12 cellular contexts compared by ENCODE assay signal in the genomic region with DNA sequence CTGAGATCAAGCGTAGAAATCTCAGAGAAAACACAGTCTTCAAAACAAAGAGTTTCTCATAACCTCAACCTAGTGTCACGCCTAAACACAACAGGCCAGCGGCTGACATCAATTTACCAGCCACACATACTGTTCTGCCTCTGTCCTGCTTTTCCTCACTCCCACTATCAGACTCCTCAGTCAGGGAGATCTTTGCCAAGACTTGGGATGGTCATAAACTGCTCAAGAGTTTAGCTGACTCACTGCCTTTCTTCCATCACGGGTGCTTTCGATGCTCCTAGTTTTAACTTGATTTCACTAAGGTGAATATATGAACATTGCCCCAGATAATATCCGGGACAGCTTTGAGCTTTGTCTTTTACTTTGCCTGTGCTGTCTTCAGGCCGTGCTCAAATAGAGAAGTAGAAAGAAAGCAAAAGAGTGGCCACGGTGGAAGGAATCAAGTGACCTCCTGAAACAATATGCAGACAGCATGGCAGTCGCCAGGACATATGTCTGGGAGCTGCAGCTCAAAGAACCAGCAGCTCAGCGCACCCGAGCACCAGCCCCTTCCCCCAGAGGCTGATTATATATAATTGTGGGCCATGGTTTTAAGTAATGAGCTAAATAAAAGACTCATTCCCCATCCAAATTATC. TPM values are rescaled to one million over a fixed set of nuclear protein-coding genes. Genes with fewer than 3 reads are reported as not detected.
DNase-seq lines count a peak whose midpoint lies in the region; ATAC-seq, FAIRE-seq and TF ChIP-seq lines count a peak whose summit lies in the region.
"Had no signal": no experiment of that assay in that cellular context is flagged by ENCODE, and none has a peak within 500 bp of the region (broad histone marks: within the 10 kb centered on the region; RNA-seq: fewer than 3 reads in every experiment).

No MANE protein-coding gene starts in this region.

- intact Hi-C loops in natural killer cell (cut with micrococcal nuclease): loop anchor here (10.0 kb wide), 1 partner anchor 965 kb away; no protein-coding TSS in a partner anchor

- H3K4me3 Mint-ChIP-seq in natural killer cell treated with Interleukin-12 subunit alpha and Interleukin-12 subunit beta and Interleukin-15 and Interleukin-18, amount 100 ng/mL, for 72 hours: no peak overlapping the region
- no peak overlapping the region for H3K4me3 Mint-ChIP-seq in natural killer cell

- no peak for TF ChIP-seq CTCF in natural killer cell (IDR thresholded peaks at IDR 0.05)

- no peaks in the 10 kb centered on the region for H3K4me1 ChIP-seq in muscle layer of duodenum (ENCODE audit: control insufficient read depth in 1 of 2, insufficient read depth in 2 of 2, low read length in 2 of 2)
- H3K4me1 ChIP-seq: prostate gland had no signal

- peak overlapping the region; percentile 51 for H3K27ac ChIP-seq in muscle layer of duodenum (ENCODE audit: low read length)
- H3K27ac ChIP-seq: BLaER1 treated with 17β-estradiol and CSF1 and Interleukin-3, amounts not matched to agents 10 nM and 100 nM had no signal

- no peak for TF ChIP-seq POLR2A in GM12892 (IDR thresholded peaks at IDR 0.05; ENCODE audit: low read depth, low read length)

- no peaks in the 10 kb centered on the region for H3K9me3 Mint-ChIP-seq in natural killer cell treated with Interleukin-12 subunit alpha and Interleukin-12 subunit beta and Interleukin-15 and Interleukin-18, amount 100 ng/mL, for 72 hours
- H3K9me3 Mint-ChIP-seq in natural killer cell: no peaks in the 10 kb centered on the region
- H3K9me3 Mint-ChIP-seq: activated T-helper 2 cell treated with anti-CD3 and anti-CD28 coated beads, Interferon-gamma antibody, Interleukin-2, Interleukin-4, amounts not matched to agents 10 μg/mL and 5 μg/mL and 100 μg/mL, durations not matched to agents 14 hours and 24 hours and 36 hours had no signal

- no peaks in the 10 kb centered on the region for H3K27me3 ChIP-seq in muscle layer of duodenum (ENCODE audit: low read depth, low read length)
- H3K27me3 ChIP-seq: BLaER1 treated with 17β-estradiol and CSF1 and Interleukin-3, amounts not matched to agents 10 nM and 100 nM had no signal

- H3K9me3 ChIP-seq in muscle layer of duodenum (ENCODE audit: control insufficient read depth in 1 of 2, low read length in 2 of 2): no peaks in the 10 kb centered on the region
- H3K9me3 ChIP-seq: BLaER1 treated with 17β-estradiol and CSF1 and Interleukin-3, amounts not matched to agents 10 nM and 100 nM; prostate gland had no signal

- peak overlapping the region; percentile 7 to 74 for H3K27ac Mint-ChIP-seq in natural killer cell treated with Interleukin-12 subunit alpha and Interleukin-12 subunit beta and Interleukin-15 and Interleukin-18, amount 100 ng/mL, for 72 hours
- H3K27ac Mint-ChIP-seq in natural killer cell: no peak overlapping the region
- H3K27ac Mint-ChIP-seq: activated T-helper 2 cell treated with anti-CD3 and anti-CD28 coated beads, Interferon-gamma antibody, Interleukin-2, Interleukin-4, amounts not matched to agents 10 μg/mL and 5 μg/mL and 100 μg/mL, durations not matched to agents 14 hours and 24 hours and 36 hours had no signal

- H3K4me1 Mint-ChIP-seq in natural killer cell treated with Interleukin-12 subunit alpha and Interleukin-12 subunit beta and Interleukin-15 and Interleukin-18, amount 100 ng/mL, for 72 hours (ENCODE audit: low read depth in 2 of 2): peaks cover 13 to 15% of the 10 kb centered on the region in 2 donors
- H3K4me1 Mint-ChIP-seq in natural killer cell: no peaks in the 10 kb centered on the region

- ATAC-seq in natural killer cell treated with Interleukin-12 subunit alpha and Interleukin-12 subunit beta and Interleukin-15 and Interleukin-18, amount 100 ng/mL, for 72 hours: no peak
- no peak for ATAC-seq in natural killer cell
- ATAC-seq in HG02610 (IDR thresholded peaks at IDR 0.05; ENCODE audit: unreplicated experiment): no peak

- H3K4me3 ChIP-seq in muscle layer of duodenum (ENCODE audit: low read depth in 1 of 2, low read length in 2 of 2): no peak overlapping the region
- H3K4me3 ChIP-seq: BLaER1 treated with 17β-estradiol and CSF1 and Interleukin-3, amounts not matched to agents 10 nM and 100 nM; prostate gland had no signal

- DNase-seq in natural killer cell treated with Interleukin-12 subunit alpha and Interleukin-12 subunit beta and Interleukin-15 and Interleukin-18, amount 100 ng/mL, for 72 hours (ENCODE audit: low spot score): no peak
- no peak for DNase-seq in natural killer cell
- peak; percentile 89 for DNase-seq in fibroblast of peridontal ligament (ENCODE audit: extremely low read depth)
- no peak for DNase-seq in HUDEP-2 (lab: John Stamatoyannopoulos, UW; ENCODE audit: unreplicated experiment in 76 of 76)
- DNase-seq in T1000 (lab: John Stamatoyannopoulos, UW): no peak
- no peak for DNase-seq in GM12892 (ENCODE audit: insufficient read length)
- DNase-seq: NCI-H2107 had no signal

- peaks cover 0 to 3% of the 10 kb centered on the region in 2 donors for H3K36me3 ChIP-seq in muscle layer of duodenum (ENCODE audit: control insufficient read depth in 1 of 2, insufficient read depth in 2 of 2, low read length in 2 of 2)
- H3K36me3 ChIP-seq: prostate gland had no signal

- no peak for FAIRE-seq in GM12892 (lab: Jason Lieb, UNC)

- peaks cover 18% of the 10 kb centered on the region for H3K36me3 Mint-ChIP-seq in natural killer cell treated with Interleukin-12 subunit alpha and Interleukin-12 subunit beta and Interleukin-15 and Interleukin-18, amount 100 ng/mL, for 72 hours
- peaks cover 10% of the 10 kb centered on the region for H3K36me3 Mint-ChIP-seq in natural killer cell

- H3K27me3 Mint-ChIP-seq in natural killer cell treated with Interleukin-12 subunit alpha and Interleukin-12 subunit beta and Interleukin-15 and Interleukin-18, amount 100 ng/mL, for 72 hours: no peaks in the 10 kb centered on the region
- no peaks in the 10 kb centered on the region for H3K27me3 Mint-ChIP-seq in natural killer cell (ENCODE audit: low read depth in 2 of 2)

RNA-seq across cellular contexts. Expression of a gene that starts 12.1 kb away (rescaled TPM):
- 10 to 100 TPM; 34.1 to 60.0 TPM for total RNA-seq in natural killer cell treated with Interleukin-12 subunit alpha and Interleukin-12 subunit beta and Interleukin-15 and Interleukin-18, amount 100 ng/mL, for 72 hours
- 10 to 100 TPM; 21.3 to 36.2 (median 26.5) TPM for total RNA-seq in natural killer cell
- 18.3 TPM for polyA plus RNA-seq in GM12892 (2012; ENCODE audit: missing spikeins)

Comparison
In these comparisons a context has a peak if more than half of its experiments do, and no peak if none do; other contexts are left out.
1. H3K27ac Mint-ChIP-seq: peak in natural killer cell treated with Interleukin-12 subunit alpha and Interleukin-12 subunit beta and Interleukin-15 and Interleukin-18, amount 100 ng/mL, for 72 hours (2 of 2); none in natural killer cell (0 of 2).